1 cellular context compared by ENCODE assay signal in the genomic region with DNA sequence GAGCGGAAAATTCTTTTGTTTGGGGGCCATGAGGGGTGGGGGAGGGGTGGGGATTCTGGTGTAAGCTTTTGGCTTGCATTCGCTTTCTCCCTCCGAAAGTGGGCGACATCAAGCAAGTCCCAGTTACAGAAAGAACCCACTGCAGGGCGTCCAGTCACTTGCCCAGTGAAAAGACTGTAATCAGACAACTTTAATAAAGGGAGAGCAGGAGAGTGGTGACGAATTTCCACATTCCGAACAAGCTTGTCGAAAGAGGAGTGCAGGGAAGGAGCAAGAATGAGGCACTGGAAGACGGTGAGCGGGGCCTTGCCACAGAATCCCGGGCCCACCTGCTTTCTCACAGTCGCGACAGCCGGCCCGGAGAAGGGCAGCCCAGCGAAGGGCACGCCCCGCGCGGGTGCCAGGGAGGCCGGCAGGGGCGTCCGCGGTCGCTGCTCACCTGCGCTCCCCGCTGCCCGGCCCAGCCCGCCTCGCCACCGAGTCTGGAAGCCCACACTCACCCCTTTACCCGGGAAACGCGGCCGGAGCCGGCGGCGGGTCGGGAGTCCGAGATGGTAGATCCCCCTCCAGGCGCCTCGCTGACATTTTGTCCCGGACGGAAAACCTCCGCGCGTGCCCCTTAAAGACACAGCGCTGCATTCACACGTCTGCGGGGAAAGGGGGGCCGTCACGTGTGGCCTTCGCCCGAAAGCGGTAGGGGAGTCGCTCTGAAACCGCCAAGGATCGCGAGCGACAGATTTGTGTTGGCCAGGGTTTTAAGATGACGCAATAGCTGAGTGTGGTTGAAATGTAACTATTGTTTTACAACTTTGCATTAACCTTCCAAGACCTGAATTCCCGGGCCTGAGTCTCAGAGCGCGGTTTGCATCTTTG.
TF ChIP-seq lines count a peak whose summit lies in the region.

A gene with protein sequence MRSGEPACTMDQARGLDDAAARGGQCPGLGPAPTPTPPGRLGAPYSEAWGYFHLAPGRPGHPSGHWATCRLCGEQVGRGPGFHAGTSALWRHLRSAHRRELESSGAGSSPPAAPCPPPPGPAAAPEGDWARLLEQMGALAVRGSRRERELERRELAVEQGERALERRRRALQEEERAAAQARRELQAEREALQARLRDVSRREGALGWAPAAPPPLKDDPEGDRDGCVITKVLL (minus strand): TSS at position 675 of the 873 bp plus-strand sequence. CDS start 9,407 bp downstream, outside the sequence.

TF ChIP-seq in GM12878, 131 proteins besides CTCF, POLR2A, EP300 and RAD21 (continued from another document and continues in another):
- TF ChIP-seq, protein P1, sequence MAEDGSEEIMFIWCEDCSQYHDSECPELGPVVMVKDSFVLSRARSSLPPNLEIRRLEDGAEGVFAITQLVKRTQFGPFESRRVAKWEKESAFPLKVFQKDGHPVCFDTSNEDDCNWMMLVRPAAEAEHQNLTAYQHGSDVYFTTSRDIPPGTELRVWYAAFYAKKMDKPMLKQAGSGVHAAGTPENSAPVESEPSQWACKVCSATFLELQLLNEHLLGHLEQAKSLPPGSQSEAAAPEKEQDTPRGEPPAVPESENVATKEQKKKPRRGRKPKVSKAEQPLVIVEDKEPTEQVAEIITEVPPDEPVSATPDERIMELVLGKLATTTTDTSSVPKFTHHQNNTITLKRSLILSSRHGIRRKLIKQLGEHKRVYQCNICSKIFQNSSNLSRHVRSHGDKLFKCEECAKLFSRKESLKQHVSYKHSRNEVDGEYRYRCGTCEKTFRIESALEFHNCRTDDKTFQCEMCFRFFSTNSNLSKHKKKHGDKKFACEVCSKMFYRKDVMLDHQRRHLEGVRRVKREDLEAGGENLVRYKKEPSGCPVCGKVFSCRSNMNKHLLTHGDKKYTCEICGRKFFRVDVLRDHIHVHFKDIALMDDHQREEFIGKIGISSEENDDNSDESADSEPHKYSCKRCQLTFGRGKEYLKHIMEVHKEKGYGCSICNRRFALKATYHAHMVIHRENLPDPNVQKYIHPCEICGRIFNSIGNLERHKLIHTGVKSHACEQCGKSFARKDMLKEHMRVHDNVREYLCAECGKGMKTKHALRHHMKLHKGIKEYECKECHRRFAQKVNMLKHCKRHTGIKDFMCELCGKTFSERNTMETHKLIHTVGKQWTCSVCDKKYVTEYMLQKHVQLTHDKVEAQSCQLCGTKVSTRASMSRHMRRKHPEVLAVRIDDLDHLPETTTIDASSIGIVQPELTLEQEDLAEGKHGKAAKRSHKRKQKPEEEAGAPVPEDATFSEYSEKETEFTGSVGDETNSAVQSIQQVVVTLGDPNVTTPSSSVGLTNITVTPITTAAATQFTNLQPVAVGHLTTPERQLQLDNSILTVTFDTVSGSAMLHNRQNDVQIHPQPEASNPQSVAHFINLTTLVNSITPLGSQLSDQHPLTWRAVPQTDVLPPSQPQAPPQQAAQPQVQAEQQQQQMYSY (CRISPR knock-in tag; IDR thresholded peaks at IDR 0.05): no peak
- no peak for TF ChIP-seq ZNF24 (IDR thresholded peaks at IDR 0.05)
- TF ChIP-seq CHD4 (IDR thresholded peaks at IDR 0.05): no peak
- TF ChIP-seq, protein P2, sequence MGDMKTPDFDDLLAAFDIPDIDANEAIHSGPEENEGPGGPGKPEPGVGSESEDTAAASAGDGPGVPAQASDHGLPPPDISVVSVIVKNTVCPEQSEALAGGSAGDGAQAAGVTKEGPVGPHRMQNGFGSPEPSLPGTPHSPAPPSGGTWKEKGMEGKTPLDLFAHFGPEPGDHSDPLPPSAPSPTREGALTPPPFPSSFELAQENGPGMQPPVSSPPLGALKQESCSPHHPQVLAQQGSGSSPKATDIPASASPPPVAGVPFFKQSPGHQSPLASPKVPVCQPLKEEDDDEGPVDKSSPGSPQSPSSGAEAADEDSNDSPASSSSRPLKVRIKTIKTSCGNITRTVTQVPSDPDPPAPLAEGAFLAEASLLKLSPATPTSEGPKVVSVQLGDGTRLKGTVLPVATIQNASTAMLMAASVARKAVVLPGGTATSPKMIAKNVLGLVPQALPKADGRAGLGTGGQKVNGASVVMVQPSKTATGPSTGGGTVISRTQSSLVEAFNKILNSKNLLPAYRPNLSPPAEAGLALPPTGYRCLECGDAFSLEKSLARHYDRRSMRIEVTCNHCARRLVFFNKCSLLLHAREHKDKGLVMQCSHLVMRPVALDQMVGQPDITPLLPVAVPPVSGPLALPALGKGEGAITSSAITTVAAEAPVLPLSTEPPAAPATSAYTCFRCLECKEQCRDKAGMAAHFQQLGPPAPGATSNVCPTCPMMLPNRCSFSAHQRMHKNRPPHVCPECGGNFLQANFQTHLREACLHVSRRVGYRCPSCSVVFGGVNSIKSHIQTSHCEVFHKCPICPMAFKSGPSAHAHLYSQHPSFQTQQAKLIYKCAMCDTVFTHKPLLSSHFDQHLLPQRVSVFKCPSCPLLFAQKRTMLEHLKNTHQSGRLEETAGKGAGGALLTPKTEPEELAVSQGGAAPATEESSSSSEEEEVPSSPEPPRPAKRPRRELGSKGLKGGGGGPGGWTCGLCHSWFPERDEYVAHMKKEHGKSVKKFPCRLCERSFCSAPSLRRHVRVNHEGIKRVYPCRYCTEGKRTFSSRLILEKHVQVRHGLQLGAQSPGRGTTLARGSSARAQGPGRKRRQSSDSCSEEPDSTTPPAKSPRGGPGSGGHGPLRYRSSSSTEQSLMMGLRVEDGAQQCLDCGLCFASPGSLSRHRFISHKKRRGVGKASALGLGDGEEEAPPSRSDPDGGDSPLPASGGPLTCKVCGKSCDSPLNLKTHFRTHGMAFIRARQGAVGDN (IDR thresholded peaks at IDR 0.05): no peak
- TF ChIP-seq IKZF1 (conservative IDR thresholded peaks at IDR 0.05): peak; percentile 76
- TF ChIP-seq NFXL1 (IDR thresholded peaks at IDR 0.05; ENCODE audit: borderline replicate concordance): no peak
- TF ChIP-seq RCOR1 (conservative IDR thresholded peaks at IDR 0.05; ENCODE audit: low read depth, low read length): no peak
- TF ChIP-seq, protein P3, sequence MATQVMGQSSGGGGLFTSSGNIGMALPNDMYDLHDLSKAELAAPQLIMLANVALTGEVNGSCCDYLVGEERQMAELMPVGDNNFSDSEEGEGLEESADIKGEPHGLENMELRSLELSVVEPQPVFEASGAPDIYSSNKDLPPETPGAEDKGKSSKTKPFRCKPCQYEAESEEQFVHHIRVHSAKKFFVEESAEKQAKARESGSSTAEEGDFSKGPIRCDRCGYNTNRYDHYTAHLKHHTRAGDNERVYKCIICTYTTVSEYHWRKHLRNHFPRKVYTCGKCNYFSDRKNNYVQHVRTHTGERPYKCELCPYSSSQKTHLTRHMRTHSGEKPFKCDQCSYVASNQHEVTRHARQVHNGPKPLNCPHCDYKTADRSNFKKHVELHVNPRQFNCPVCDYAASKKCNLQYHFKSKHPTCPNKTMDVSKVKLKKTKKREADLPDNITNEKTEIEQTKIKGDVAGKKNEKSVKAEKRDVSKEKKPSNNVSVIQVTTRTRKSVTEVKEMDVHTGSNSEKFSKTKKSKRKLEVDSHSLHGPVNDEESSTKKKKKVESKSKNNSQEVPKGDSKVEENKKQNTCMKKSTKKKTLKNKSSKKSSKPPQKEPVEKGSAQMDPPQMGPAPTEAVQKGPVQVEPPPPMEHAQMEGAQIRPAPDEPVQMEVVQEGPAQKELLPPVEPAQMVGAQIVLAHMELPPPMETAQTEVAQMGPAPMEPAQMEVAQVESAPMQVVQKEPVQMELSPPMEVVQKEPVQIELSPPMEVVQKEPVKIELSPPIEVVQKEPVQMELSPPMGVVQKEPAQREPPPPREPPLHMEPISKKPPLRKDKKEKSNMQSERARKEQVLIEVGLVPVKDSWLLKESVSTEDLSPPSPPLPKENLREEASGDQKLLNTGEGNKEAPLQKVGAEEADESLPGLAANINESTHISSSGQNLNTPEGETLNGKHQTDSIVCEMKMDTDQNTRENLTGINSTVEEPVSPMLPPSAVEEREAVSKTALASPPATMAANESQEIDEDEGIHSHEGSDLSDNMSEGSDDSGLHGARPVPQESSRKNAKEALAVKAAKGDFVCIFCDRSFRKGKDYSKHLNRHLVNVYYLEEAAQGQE (IDR thresholded peaks at IDR 0.05; ENCODE audit: low read depth, low read length): no peak
- TF ChIP-seq ASH2L (IDR thresholded peaks at IDR 0.05; ENCODE audit: borderline replicate concordance, low read depth): no peak
- TF ChIP-seq ZNF274 (IDR thresholded peaks at IDR 0.05; ENCODE audit: insufficient read depth, insufficient read length): no peak
- no peak for TF ChIP-seq NR2C2 (IDR thresholded peaks at IDR 0.05; ENCODE audit: borderline replicate concordance, control insufficient read depth, insufficient read length, low read depth)
- TF ChIP-seq SPI1 (IDR thresholded peaks at IDR 0.05; ENCODE audit: borderline replicate concordance, insufficient read depth, low read depth, low read length): no peak
- no peak for TF ChIP-seq SMAD1 (IDR thresholded peaks at IDR 0.05; ENCODE audit: low read depth, partially characterized antibody)
- no peak; the same call in 1 of the 2 replicates for TF ChIP-seq ZNF207 (IDR thresholded peaks at IDR 0.05; ENCODE audit: borderline replicate concordance)
- no peak for TF ChIP-seq SREBF1 (IDR thresholded peaks at IDR 0.05; ENCODE audit: low read length)
- no peak for TF ChIP-seq NRF1 (conservative IDR thresholded peaks at IDR 0.05; ENCODE audit: low read depth, low read length)
- peak; percentile 67; the same call in 1 of the 2 replicates for TF ChIP-seq CREB1 (IDR thresholded peaks at IDR 0.05; ENCODE audit: low read depth)
- no peak for TF ChIP-seq NFYA (IDR thresholded peaks at IDR 0.05; ENCODE audit: borderline replicate concordance, low read depth, low read length)
- no peak for TF ChIP-seq ZNF622 (IDR thresholded peaks at IDR 0.05)
- TF ChIP-seq HCFC1 (IDR thresholded peaks at IDR 0.05; ENCODE audit: low read length): no peak
- no peak for TF ChIP-seq ZNF217 (IDR thresholded peaks at IDR 0.05)
- peak; percentile 81 for TF ChIP-seq GATAD2B (conservative IDR thresholded peaks at IDR 0.05; ENCODE audit: low read depth)
- TF ChIP-seq MEF2A (IDR thresholded peaks at IDR 0.05; ENCODE audit: insufficient read depth, low read depth, low read length): no peak
- TF ChIP-seq POLR2AphosphoS5 (IDR thresholded peaks at IDR 0.05; ENCODE audit: low read length): no peak
- TF ChIP-seq ZSCAN29 (IDR thresholded peaks at IDR 0.05): no peak
- TF ChIP-seq, protein P4, sequence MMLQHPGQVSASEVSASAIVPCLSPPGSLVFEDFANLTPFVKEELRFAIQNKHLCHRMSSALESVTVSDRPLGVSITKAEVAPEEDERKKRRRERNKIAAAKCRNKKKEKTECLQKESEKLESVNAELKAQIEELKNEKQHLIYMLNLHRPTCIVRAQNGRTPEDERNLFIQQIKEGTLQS (IDR thresholded peaks at IDR 0.05; ENCODE audit: borderline replicate concordance, extremely low read depth, low read depth, low read length): 0 out of 2 replicates have a peak, but pooled peaks have one; percentile 50
- TF ChIP-seq ZNF384 (IDR thresholded peaks at IDR 0.05; ENCODE audit: borderline replicate concordance, low read depth, low read length): no peak
- TF ChIP-seq EGR1 (IDR thresholded peaks at IDR 0.05; ENCODE audit: borderline replicate concordance in 1 of 2, low read depth in 2 of 2, low read length in 2 of 2): no peak
- TF ChIP-seq, protein P5, sequence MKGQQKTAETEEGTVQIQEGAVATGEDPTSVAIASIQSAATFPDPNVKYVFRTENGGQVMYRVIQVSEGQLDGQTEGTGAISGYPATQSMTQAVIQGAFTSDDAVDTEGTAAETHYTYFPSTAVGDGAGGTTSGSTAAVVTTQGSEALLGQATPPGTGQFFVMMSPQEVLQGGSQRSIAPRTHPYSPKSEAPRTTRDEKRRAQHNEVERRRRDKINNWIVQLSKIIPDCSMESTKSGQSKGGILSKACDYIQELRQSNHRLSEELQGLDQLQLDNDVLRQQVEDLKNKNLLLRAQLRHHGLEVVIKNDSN (IDR thresholded peaks at IDR 0.05; ENCODE audit: borderline replicate concordance, extremely low read length, insufficient read depth, low read depth, low read length): peak; percentile 79
- TF ChIP-seq PAX8 (IDR thresholded peaks at IDR 0.05): no peak
- TF ChIP-seq, protein P6, sequence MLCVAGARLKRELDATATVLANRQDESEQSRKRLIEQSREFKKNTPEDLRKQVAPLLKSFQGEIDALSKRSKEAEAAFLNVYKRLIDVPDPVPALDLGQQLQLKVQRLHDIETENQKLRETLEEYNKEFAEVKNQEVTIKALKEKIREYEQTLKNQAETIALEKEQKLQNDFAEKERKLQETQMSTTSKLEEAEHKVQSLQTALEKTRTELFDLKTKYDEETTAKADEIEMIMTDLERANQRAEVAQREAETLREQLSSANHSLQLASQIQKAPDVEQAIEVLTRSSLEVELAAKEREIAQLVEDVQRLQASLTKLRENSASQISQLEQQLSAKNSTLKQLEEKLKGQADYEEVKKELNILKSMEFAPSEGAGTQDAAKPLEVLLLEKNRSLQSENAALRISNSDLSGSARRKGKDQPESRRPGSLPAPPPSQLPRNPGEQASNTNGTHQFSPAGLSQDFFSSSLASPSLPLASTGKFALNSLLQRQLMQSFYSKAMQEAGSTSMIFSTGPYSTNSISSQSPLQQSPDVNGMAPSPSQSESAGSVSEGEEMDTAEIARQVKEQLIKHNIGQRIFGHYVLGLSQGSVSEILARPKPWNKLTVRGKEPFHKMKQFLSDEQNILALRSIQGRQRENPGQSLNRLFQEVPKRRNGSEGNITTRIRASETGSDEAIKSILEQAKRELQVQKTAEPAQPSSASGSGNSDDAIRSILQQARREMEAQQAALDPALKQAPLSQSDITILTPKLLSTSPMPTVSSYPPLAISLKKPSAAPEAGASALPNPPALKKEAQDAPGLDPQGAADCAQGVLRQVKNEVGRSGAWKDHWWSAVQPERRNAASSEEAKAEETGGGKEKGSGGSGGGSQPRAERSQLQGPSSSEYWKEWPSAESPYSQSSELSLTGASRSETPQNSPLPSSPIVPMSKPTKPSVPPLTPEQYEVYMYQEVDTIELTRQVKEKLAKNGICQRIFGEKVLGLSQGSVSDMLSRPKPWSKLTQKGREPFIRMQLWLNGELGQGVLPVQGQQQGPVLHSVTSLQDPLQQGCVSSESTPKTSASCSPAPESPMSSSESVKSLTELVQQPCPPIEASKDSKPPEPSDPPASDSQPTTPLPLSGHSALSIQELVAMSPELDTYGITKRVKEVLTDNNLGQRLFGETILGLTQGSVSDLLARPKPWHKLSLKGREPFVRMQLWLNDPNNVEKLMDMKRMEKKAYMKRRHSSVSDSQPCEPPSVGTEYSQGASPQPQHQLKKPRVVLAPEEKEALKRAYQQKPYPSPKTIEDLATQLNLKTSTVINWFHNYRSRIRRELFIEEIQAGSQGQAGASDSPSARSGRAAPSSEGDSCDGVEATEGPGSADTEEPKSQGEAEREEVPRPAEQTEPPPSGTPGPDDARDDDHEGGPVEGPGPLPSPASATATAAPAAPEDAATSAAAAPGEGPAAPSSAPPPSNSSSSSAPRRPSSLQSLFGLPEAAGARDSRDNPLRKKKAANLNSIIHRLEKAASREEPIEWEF (IDR thresholded peaks at IDR 0.05; ENCODE audit: insufficient replicate concordance, low read depth, low read length): no peak
